Comparison of ENCODE assay signal across 1 cellular context in genomic region chr1:68057564-68057963, GRCh38.
TF ChIP-seq lines count a peak whose summit lies in the region.

No MANE protein-coding gene starts in this region.

TF ChIP-seq in HCT116, 20 proteins besides CTCF, POLR2A, EP300 and RAD21 (continued from another document):
- no peak for TF ChIP-seq ZBTB33 (IDR thresholded peaks at IDR 0.05; ENCODE audit: extremely low read depth, insufficient replicate concordance, low read length)
- TF ChIP-seq ZNF274 (IDR thresholded peaks at IDR 0.05; ENCODE audit: low read depth, low read length) = no peak
- TF ChIP-seq ATF3 (IDR thresholded peaks at IDR 0.05) = no peak
- no peak for TF ChIP-seq CBX3 (IDR thresholded peaks at IDR 0.05; ENCODE audit: low read depth)
- TF ChIP-seq SRF (IDR thresholded peaks at IDR 0.05; ENCODE audit: low read depth) = no peak
- no peak for TF ChIP-seq TCF7L2 (IDR thresholded peaks at IDR 0.05; ENCODE audit: borderline replicate concordance, extremely low read depth, insufficient read depth, insufficient read length)
- TF ChIP-seq EZH2 (IDR thresholded peaks at IDR 0.05) = no peak
- TF ChIP-seq CEBPB (IDR thresholded peaks at IDR 0.05; ENCODE audit: low read depth) = no peak
- TF ChIP-seq ELF1 (IDR thresholded peaks at IDR 0.05; ENCODE audit: borderline replicate concordance, low read depth) = no peak
- no peak for TF ChIP-seq YY1 (IDR thresholded peaks at IDR 0.05; ENCODE audit: extremely low read depth, insufficient replicate concordance, low read depth, low read length)
TF ChIP-seq in HCT116: peak in this region for 0.
